Comparison of ENCODE assay signal across 8 cellular contexts in genomic region chr7:150403376-150404171, GRCh38. TPM values are rescaled to one million over a fixed set of nuclear protein-coding genes. Genes with fewer than 3 reads are reported as not detected.
DNase-seq lines count a peak whose midpoint lies in the region; ATAC-seq and TF ChIP-seq lines count a peak whose summit lies in the region.
"Had no signal": no experiment of that assay in that cellular context is flagged by ENCODE, and none has a peak within 500 bp of the region (broad histone marks: within the 10 kb centered on the region; RNA-seq: fewer than 3 reads in every experiment).

No MANE protein-coding gene starts in this region.

- no peak overlapping the region for H3K23ac ChIP-seq in H9 (ENCODE audit: insufficient read length, low read depth, low read length)

- H2BK15ac ChIP-seq in H9 (ENCODE audit: low read depth, low read length), result 0 out of 2 replicates have a peak overlapping the region, but pooled peaks have one; percentile 24

- no peak overlapping the region for H2BK5ac ChIP-seq in H9 (ENCODE audit: insufficient read length, low read length)

- peaks cover 8% of the 10 kb centered on the region for H3K23me2 ChIP-seq in H9 (ENCODE audit: insufficient read length, low read depth, low read length, poor library complexity, severe bottlenecking)

- H3K4me1 ChIP-seq in H9 (ENCODE audit: insufficient read depth, low read length) (peaks cover 46% of the 10 kb centered on the region), iPS DF 6.9 (ENCODE audit: control insufficient read depth, insufficient read depth, low read length) (peaks cover 36% of the 10 kb centered on the region)

- H4K8ac ChIP-seq in H9 (replicated peaks; ENCODE audit: insufficient read length, low read depth, low read length), result no peak overlapping the region

- H2AK5ac ChIP-seq in H9 (ENCODE audit: insufficient read length, low read length), result no peak overlapping the region

- H3K36me3 ChIP-seq in iPS DF 6.9 (ENCODE audit: control insufficient read depth, insufficient read depth, low read length), result peaks cover 9% of the 10 kb centered on the region

- no peaks in the 10 kb centered on the region for H3K27me3 ChIP-seq in H9 (ENCODE audit: insufficient read depth, low read length)
- no peaks in the 10 kb centered on the region for H3K27me3 ChIP-seq in iPS DF 6.9 (ENCODE audit: control insufficient read depth, insufficient read depth, low read length)

- H3K4me3 Mint-ChIP-seq in H9, result peak overlapping the region; percentile 73 to 76; a peak in 4 of 5 replicates

- H2BK12ac ChIP-seq in H9 (ENCODE audit: insufficient read length, low read depth, low read length), result no peak overlapping the region

- peak overlapping the region; percentile 91 for H3K27ac ChIP-seq in H9 (ENCODE audit: insufficient read length, low read depth, low read length)
- H3K27ac ChIP-seq in VCaP, result peak overlapping the region; percentile 95
- peak overlapping the region; percentile 99 for H3K27ac ChIP-seq in iPS DF 6.9 (ENCODE audit: low read length)
- peak overlapping the region in 18 of 21 experiments; percentile 18 to 99 (median 94) for H3K27ac ChIP-seq in skin epidermis

- no peak overlapping the region for H2AFZ ChIP-seq in H9 (ENCODE audit: low read length)

- no peak overlapping the region for H3T11ph ChIP-seq in H9 (ENCODE audit: low read length)

- peaks cover 78 to 79% of the 10 kb centered on the region in 2 experiments for H3K4me1 Mint-ChIP-seq in H9

- H3K27ac Mint-ChIP-seq in H9, result peak overlapping the region; percentile 99

- no peaks in the 10 kb centered on the region for H3K27me3 Mint-ChIP-seq in H9 (ENCODE audit: low read depth)

- peak; percentile 42 for DNase-seq in H9
- no peak for DNase-seq in iPS DF 6.9 (ENCODE audit: low read depth, low spot score)
- no peak for DNase-seq in GM03348 (ENCODE audit: low spot score)
- DNase-seq in NCI-H748 (lab: John Stamatoyannopoulos, UW; ENCODE audit: unreplicated experiment), result no peak
- DNase-seq: SHP77 treated with DMSO at 0.1 percent for 48 hours had no signal

- no peaks in the 10 kb centered on the region; a peak in 1 of 5 replicates for H3K9me3 Mint-ChIP-seq in H9

- peaks cover 9 to 15% (median 13%) of the 10 kb centered on the region in 3 experiments for H3K36me3 Mint-ChIP-seq in H9 (ENCODE audit: insufficient read depth in 1 of 3, low read depth in 3 of 3)

- H3K56ac ChIP-seq in H9 (ENCODE audit: insufficient read length, low read depth, low read length), result no peak overlapping the region

- H3K4me2 ChIP-seq in H9 (ENCODE audit: insufficient read depth, insufficient read length, low read length), result peak overlapping the region; percentile 2

- peak overlapping the region; percentile 94 for H3K18ac ChIP-seq in H9 (ENCODE audit: insufficient read length, low read depth, low read length)

- H4K20me1 ChIP-seq in H9 (ENCODE audit: control insufficient read depth, insufficient read depth, insufficient read length), result no peaks in the 10 kb centered on the region

- no peak overlapping the region for H4K5ac ChIP-seq in H9 (ENCODE audit: insufficient read length, low read depth, low read length)

- no peaks in the 10 kb centered on the region for H3K9me3 ChIP-seq in H9 (ENCODE audit: control insufficient read depth, low read depth, low read length)
- no peaks in the 10 kb centered on the region for H3K9me3 ChIP-seq in iPS DF 6.9 (ENCODE audit: control insufficient read depth, insufficient read depth, low read length)

- H3K4me3 ChIP-seq in iPS DF 6.9 (ENCODE audit: low read length) (no peak overlapping the region), skin epidermis (no peak overlapping the region)

- no peaks in the 10 kb centered on the region for H3K79me2 ChIP-seq in H9 (ENCODE audit: insufficient read depth, low read length)

- no peaks in the 10 kb centered on the region for H3K79me1 ChIP-seq in H9 (ENCODE audit: insufficient read depth, low read depth, low read length, poor library complexity, severe bottlenecking)

- no peak overlapping the region for H2BK120ac ChIP-seq in H9 (ENCODE audit: low read depth, low read length, poor library complexity, severe bottlenecking)

- peak overlapping the region; percentile 86; the same call in 1 of the 2 replicates for H3K4ac ChIP-seq in H9 (ENCODE audit: low read depth, low read length)

- H2BK20ac ChIP-seq in H9 (ENCODE audit: low read depth, low read length, poor library complexity, severe bottlenecking), result no peak overlapping the region

- peak overlapping the region; percentile 72 for H4K91ac ChIP-seq in H9 (ENCODE audit: insufficient read length, low read depth, low read length)

- ATAC-seq in GM21515 (IDR thresholded peaks at IDR 0.05; ENCODE audit: unreplicated experiment), result no peak

- H3K9ac ChIP-seq in H9 (ENCODE audit: extremely low read depth, insufficient read length, low read length), result no peak overlapping the region

- peak overlapping the region; percentile 74 for H3K14ac ChIP-seq in H9 (ENCODE audit: insufficient read depth, low read length)

- TF ChIP-seq CTCF in H9 (conservative IDR thresholded peaks at IDR 0.05) (no peak), VCaP (conservative IDR thresholded peaks at IDR 0.05) (no peak)

- no CpG with 5 or more reads among the region's 13 CpGs for WGBS in H9 (ENCODE audit: extremely low coverage, insufficient read length, low lambda C conversion rate)
- no CpG with 5 or more reads among the region's 13 CpGs for WGBS in iPS DF 6.9 (ENCODE audit: insufficient coverage, insufficient read length)

RNA-seq across cellular contexts. Expression of gene ZNF775, which starts 24.4 kb away (rescaled TPM):
- 9.7 and 10.5 TPM in 2 replicates for total RNA-seq in H9 (2021)

RNA-seq across cellular contexts. Expression of gene REPIN1, which starts 35.0 kb away (rescaled TPM):
- total RNA-seq in H9 (2021), result 105 and 106 TPM in 2 replicates

RNA-seq across cellular contexts. Expression of gene GIMAP8, which starts 46.9 kb away (rescaled TPM):
- total RNA-seq in H9 (2021), result not detected in 2 replicates
